12 cellular contexts compared by ENCODE assay signal in genomic region chr2:33264766-33265165, GRCh38.
"Had no signal": no experiment of that assay in that cellular context is flagged by ENCODE, and none has a peak within 500 bp of the region (broad histone marks: within the 10 kb centered on the region; RNA-seq: fewer than 3 reads in every experiment).

No MANE protein-coding gene starts in this region.

- H3K27ac ChIP-seq: ovary had no signal

- H3K27me3 ChIP-seq: ovary had no signal

- DNase-seq: activated CD4-positive, alpha-beta T cell treated with anti-CD3 and anti-CD28 coated beads, Interleukin-2, amount 10 ng/mL, durations not matched to agents 24 days and 14 days; activated naive CD4-positive, alpha-beta T cell treated with anti-CD3 and anti-CD28 coated beads, Interleukin-2, amount 10 ng/mL, durations not matched to agents 7 days and 5 days; amniotic stem cell; cortex of kidney; effector CD8-positive, alpha-beta T cell; glutamatergic neuron; ovary; SHP77 treated with DMSO at 0.1 percent for 48 hours; stimulated activated CD4-positive, alpha-beta T cell treated with anti-CD3 and anti-CD28 coated beads, Interleukin-4, amount 100 ng/mL, for 24 hours had no signal

- H3K4me3 ChIP-seq: ovary had no signal

- FAIRE-seq: bronchial epithelial cell had no signal

- ATAC-seq: activated T-helper 17 cell treated with anti-CD3 and anti-CD28 coated beads, Interleukin-2, amount 50 U/mL, for 72 hours; WTC11 had no signal
